Comparison of ENCODE assay signal across 1 cellular context in genomic region chr1:206930210-206930798, GRCh38.
TF ChIP-seq lines count a peak whose summit lies in the region.

No MANE protein-coding gene starts in this region.

TF ChIP-seq in GM12878, 131 proteins besides CTCF, POLR2A, EP300 and RAD21 (continued from another document and continues in another):
- no peak for TF ChIP-seq HDAC6 (IDR thresholded peaks at IDR 0.05; ENCODE audit: unreplicated experiment)
- TF ChIP-seq, protein P1, sequence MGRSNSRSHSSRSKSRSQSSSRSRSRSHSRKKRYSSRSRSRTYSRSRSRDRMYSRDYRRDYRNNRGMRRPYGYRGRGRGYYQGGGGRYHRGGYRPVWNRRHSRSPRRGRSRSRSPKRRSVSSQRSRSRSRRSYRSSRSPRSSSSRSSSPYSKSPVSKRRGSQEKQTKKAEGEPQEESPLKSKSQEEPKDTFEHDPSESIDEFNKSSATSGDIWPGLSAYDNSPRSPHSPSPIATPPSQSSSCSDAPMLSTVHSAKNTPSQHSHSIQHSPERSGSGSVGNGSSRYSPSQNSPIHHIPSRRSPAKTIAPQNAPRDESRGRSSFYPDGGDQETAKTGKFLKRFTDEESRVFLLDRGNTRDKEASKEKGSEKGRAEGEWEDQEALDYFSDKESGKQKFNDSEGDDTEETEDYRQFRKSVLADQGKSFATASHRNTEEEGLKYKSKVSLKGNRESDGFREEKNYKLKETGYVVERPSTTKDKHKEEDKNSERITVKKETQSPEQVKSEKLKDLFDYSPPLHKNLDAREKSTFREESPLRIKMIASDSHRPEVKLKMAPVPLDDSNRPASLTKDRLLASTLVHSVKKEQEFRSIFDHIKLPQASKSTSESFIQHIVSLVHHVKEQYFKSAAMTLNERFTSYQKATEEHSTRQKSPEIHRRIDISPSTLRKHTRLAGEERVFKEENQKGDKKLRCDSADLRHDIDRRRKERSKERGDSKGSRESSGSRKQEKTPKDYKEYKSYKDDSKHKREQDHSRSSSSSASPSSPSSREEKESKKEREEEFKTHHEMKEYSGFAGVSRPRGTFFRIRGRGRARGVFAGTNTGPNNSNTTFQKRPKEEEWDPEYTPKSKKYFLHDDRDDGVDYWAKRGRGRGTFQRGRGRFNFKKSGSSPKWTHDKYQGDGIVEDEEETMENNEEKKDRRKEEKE (IDR thresholded peaks at IDR 0.05): no peak
- TF ChIP-seq NRF1 (conservative IDR thresholded peaks at IDR 0.05; ENCODE audit: low read depth, low read length): no peak
- no peak for TF ChIP-seq MYB (IDR thresholded peaks at IDR 0.05; ENCODE audit: borderline replicate concordance, low read depth, low read length)
- no peak for TF ChIP-seq E2F4 (IDR thresholded peaks at IDR 0.05; ENCODE audit: low read depth, low read length)
- TF ChIP-seq ZBTB40 (IDR thresholded peaks at IDR 0.05; ENCODE audit: borderline replicate concordance): peak; percentile 48; the same call in 1 of the 2 replicates
- TF ChIP-seq, protein P2, sequence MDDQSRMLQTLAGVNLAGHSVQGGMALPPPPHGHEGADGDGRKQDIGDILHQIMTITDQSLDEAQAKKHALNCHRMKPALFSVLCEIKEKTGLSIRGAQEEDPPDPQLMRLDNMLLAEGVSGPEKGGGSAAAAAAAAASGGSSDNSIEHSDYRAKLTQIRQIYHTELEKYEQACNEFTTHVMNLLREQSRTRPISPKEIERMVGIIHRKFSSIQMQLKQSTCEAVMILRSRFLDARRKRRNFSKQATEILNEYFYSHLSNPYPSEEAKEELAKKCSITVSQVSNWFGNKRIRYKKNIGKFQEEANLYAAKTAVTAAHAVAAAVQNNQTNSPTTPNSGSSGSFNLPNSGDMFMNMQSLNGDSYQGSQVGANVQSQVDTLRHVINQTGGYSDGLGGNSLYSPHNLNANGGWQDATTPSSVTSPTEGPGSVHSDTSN (IDR thresholded peaks at IDR 0.05; ENCODE audit: insufficient replicate concordance, low read depth, low read length): peak; percentile 1
- no peak for TF ChIP-seq USF1 (IDR thresholded peaks at IDR 0.05; ENCODE audit: borderline replicate concordance, extremely low read length, insufficient read depth, low read depth, low read length)
- TF ChIP-seq SP1 (IDR thresholded peaks at IDR 0.05; ENCODE audit: low read depth, low read length): peak; percentile 84
- TF ChIP-seq CBFB (IDR thresholded peaks at IDR 0.05; ENCODE audit: low read depth): peak; percentile 81
- TF ChIP-seq TCF12 (IDR thresholded peaks at IDR 0.05; ENCODE audit: low read depth, low read length): peak; percentile 77
- no peak for TF ChIP-seq CBX5 (IDR thresholded peaks at IDR 0.05; ENCODE audit: low read depth)
- TF ChIP-seq IRF4 (IDR thresholded peaks at IDR 0.05; ENCODE audit: low read depth, low read length): peak; percentile 70
- TF ChIP-seq SMARCA5 (IDR thresholded peaks at IDR 0.05): 0 out of 2 replicates have a peak, but pooled peaks have one; percentile 1
- no peak for TF ChIP-seq RFX5 (IDR thresholded peaks at IDR 0.05; ENCODE audit: low read depth, low read length)
- TF ChIP-seq RELB (IDR thresholded peaks at IDR 0.05; ENCODE audit: low read depth): peak; percentile 80; the same call in 1 of the 2 replicates
- no peak for TF ChIP-seq JUND (IDR thresholded peaks at IDR 0.05; ENCODE audit: low read depth, low read length)
- no peak; the same call in 1 of the 2 replicates for TF ChIP-seq TARDBP (IDR thresholded peaks at IDR 0.05; ENCODE audit: borderline replicate concordance)
- TF ChIP-seq, protein P3, sequence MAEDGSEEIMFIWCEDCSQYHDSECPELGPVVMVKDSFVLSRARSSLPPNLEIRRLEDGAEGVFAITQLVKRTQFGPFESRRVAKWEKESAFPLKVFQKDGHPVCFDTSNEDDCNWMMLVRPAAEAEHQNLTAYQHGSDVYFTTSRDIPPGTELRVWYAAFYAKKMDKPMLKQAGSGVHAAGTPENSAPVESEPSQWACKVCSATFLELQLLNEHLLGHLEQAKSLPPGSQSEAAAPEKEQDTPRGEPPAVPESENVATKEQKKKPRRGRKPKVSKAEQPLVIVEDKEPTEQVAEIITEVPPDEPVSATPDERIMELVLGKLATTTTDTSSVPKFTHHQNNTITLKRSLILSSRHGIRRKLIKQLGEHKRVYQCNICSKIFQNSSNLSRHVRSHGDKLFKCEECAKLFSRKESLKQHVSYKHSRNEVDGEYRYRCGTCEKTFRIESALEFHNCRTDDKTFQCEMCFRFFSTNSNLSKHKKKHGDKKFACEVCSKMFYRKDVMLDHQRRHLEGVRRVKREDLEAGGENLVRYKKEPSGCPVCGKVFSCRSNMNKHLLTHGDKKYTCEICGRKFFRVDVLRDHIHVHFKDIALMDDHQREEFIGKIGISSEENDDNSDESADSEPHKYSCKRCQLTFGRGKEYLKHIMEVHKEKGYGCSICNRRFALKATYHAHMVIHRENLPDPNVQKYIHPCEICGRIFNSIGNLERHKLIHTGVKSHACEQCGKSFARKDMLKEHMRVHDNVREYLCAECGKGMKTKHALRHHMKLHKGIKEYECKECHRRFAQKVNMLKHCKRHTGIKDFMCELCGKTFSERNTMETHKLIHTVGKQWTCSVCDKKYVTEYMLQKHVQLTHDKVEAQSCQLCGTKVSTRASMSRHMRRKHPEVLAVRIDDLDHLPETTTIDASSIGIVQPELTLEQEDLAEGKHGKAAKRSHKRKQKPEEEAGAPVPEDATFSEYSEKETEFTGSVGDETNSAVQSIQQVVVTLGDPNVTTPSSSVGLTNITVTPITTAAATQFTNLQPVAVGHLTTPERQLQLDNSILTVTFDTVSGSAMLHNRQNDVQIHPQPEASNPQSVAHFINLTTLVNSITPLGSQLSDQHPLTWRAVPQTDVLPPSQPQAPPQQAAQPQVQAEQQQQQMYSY (CRISPR knock-in tag; IDR thresholded peaks at IDR 0.05): no peak
- TF ChIP-seq PAX8 (IDR thresholded peaks at IDR 0.05): no peak
- TF ChIP-seq LARP7 (IDR thresholded peaks at IDR 0.05): no peak
- TF ChIP-seq MAX (IDR thresholded peaks at IDR 0.05; ENCODE audit: low read depth, low read length): peak; percentile 71; the same call in 1 of the 2 replicates
- TF ChIP-seq ELK1 (IDR thresholded peaks at IDR 0.05; ENCODE audit: low read depth, low read length): peak; percentile 68; the same call in 1 of the 2 replicates
- TF ChIP-seq MTA3 (IDR thresholded peaks at IDR 0.05; ENCODE audit: borderline replicate concordance, low read length): no peak
- TF ChIP-seq RBBP5 (conservative IDR thresholded peaks at IDR 0.05): no peak
- TF ChIP-seq YY1 (IDR thresholded peaks at IDR 0.05; ENCODE audit: low read depth, low read length): peak; percentile 60; the same call in 1 of the 2 replicates
- TF ChIP-seq SMAD1 (IDR thresholded peaks at IDR 0.05; ENCODE audit: low read depth, partially characterized antibody): peak; percentile 88
- TF ChIP-seq ASH2L (IDR thresholded peaks at IDR 0.05; ENCODE audit: borderline replicate concordance, low read depth): peak; percentile 77; the same call in 1 of the 2 replicates
- TF ChIP-seq YBX1 (IDR thresholded peaks at IDR 0.05): no peak
- TF ChIP-seq, protein P4, sequence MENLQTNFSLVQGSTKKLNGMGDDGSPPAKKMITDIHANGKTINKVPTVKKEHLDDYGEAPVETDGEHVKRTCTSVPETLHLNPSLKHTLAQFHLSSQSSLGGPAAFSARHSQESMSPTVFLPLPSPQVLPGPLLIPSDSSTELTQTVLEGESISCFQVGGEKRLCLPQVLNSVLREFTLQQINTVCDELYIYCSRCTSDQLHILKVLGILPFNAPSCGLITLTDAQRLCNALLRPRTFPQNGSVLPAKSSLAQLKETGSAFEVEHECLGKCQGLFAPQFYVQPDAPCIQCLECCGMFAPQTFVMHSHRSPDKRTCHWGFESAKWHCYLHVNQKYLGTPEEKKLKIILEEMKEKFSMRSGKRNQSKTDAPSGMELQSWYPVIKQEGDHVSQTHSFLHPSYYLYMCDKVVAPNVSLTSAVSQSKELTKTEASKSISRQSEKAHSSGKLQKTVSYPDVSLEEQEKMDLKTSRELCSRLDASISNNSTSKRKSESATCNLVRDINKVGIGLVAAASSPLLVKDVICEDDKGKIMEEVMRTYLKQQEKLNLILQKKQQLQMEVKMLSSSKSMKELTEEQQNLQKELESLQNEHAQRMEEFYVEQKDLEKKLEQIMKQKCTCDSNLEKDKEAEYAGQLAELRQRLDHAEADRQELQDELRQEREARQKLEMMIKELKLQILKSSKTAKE (IDR thresholded peaks at IDR 0.05; ENCODE audit: low read depth, poor library complexity, severe bottlenecking): peak; percentile 90
- no peak for TF ChIP-seq ZNF24 (IDR thresholded peaks at IDR 0.05)
- no peak for TF ChIP-seq ZBTB11 (CRISPR knock-in tag; IDR thresholded peaks at IDR 0.05)
- TF ChIP-seq PML (IDR thresholded peaks at IDR 0.05; ENCODE audit: low read length): no peak
